Comparison of ENCODE assay signal across 16 cellular contexts in the genomic region with DNA sequence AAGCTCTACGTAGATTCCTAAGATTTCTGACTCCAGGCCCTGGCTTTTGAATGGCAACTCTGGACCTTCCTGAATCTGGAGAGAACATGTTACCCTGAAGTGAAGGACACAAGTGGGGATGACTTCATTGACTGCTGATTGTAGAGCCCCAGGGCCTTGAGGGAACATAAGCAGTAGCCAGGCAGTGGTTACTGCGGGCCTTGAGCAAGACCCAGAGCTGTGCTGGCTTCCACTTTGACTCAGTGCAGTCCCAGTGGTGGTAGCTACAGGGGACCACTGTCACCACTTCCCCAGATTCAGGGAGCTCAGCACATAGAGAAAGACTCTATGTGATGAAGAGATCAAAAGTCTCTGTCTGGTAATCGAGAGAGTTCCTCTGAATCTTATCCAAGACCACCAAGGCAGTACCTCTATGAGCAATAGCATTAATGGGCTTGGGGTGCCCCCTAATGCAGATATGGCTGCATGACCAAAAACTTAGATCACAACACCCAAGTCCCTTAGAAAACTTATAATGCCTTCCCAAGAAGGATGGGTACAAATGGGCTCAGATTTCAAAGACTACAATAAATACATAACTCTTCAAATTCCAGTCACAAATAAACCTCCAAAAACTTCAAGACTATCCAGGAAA.
DNase-seq lines count a peak whose midpoint lies in the region; ATAC-seq, FAIRE-seq and TF ChIP-seq lines count a peak whose summit lies in the region.
"Had no signal": no experiment of that assay in that cellular context is flagged by ENCODE, and none has a peak within 500 bp of the region (broad histone marks: within the 10 kb centered on the region; RNA-seq: fewer than 3 reads in every experiment).

No MANE protein-coding gene starts in this region.

- H3K27me3 Mint-ChIP-seq in WTC11 (ENCODE audit: low read depth) = no peaks in the 10 kb centered on the region
- H3K27me3 Mint-ChIP-seq: activated T-cell treated with anti-CD3 and anti-CD28 coated beads, Interleukin-2, amount 50 U/mL, for 24 hours had no signal

- H3K27ac Mint-ChIP-seq in WTC11 = 0 out of 2 replicates have a peak overlapping the region, but pooled peaks have one; percentile 33
- H3K27ac Mint-ChIP-seq: activated T-cell treated with anti-CD3 and anti-CD28 coated beads, Interleukin-2, amount 50 U/mL, for 24 hours had no signal

- H3K4me1 Mint-ChIP-seq in WTC11 = no peaks in the 10 kb centered on the region

- H3K4me3 Mint-ChIP-seq in WTC11 = no peak overlapping the region
- H3K4me3 Mint-ChIP-seq: activated T-cell treated with anti-CD3 and anti-CD28 coated beads, Interleukin-2, amount 50 U/mL, for 24 hours had no signal

- H3K36me3 Mint-ChIP-seq in WTC11 = no peaks in the 10 kb centered on the region

- POLR2A ChIA-PET in WTC11 (lab: Charles Lee) = no interaction called here

- peak; percentile 63 for ATAC-seq in GM18867 (IDR thresholded peaks at IDR 0.05; ENCODE audit: unreplicated experiment)
- peak; percentile 68 for ATAC-seq in HG03439 (IDR thresholded peaks at IDR 0.05; ENCODE audit: unreplicated experiment)
- ATAC-seq in WTC11 = no peak; the same call in 1 of the 2 replicates
- no peak for ATAC-seq in activated CD4-positive, CD25-positive, alpha-beta regulatory T cell treated with anti-CD3 and anti-CD28 coated beads, Interleukin-2, amount 50 U/mL, for 24 hours

- H3K9me3 Mint-ChIP-seq in WTC11 = no peaks in the 10 kb centered on the region

- CTCF ChIA-PET in WTC11 (lab: Charles Lee) = interaction anchor here (1.2 to 1.8 kb wide), 4 partner anchors 109 to 380 kb away, joined by 3 to 6 read pairs (median 4); no protein-coding TSS in a partner anchor

- TF ChIP-seq CTCF in WTC11 (IDR thresholded peaks at IDR 0.05) = no peak

- no peak for FAIRE-seq in HTR-8/SVneo (lab: Jason Lieb, UNC)
- FAIRE-seq: small intestine had no signal

- DNase-seq in COR-L47 (lab: John Stamatoyannopoulos, UW) = peak; percentile 1
- peak; percentile 16 for DNase-seq in WTC11 (ENCODE audit: low spot score)
- no peak for DNase-seq in HTR-8/SVneo (ENCODE audit: insufficient read length, low spot score)
- DNase-seq in HuH-7 (ENCODE audit: low spot score) = no peak
- DNase-seq in globus pallidus (ENCODE audit: low spot score) = no peak
- DNase-seq: activated CD4-positive, CD25-positive, alpha-beta regulatory T cell treated with anti-CD3 and anti-CD28 coated beads, Interleukin-2, amount 50 U/mL, for 72 hours; activated T-cell treated with anti-CD3 and anti-CD28 coated beads, Interleukin-2, amount 50 U/mL, for 24 hours; amniotic stem cell; cortex of kidney; NCI-H146; NCI-H526 treated with DMSO at 0.1 percent for 48 hours; small intestine; stomach had no signal

TF ChIP-seq in WTC11, 78 proteins besides CTCF, POLR2A, EP300 and RAD21:
- TF ChIP-seq, protein P1, sequence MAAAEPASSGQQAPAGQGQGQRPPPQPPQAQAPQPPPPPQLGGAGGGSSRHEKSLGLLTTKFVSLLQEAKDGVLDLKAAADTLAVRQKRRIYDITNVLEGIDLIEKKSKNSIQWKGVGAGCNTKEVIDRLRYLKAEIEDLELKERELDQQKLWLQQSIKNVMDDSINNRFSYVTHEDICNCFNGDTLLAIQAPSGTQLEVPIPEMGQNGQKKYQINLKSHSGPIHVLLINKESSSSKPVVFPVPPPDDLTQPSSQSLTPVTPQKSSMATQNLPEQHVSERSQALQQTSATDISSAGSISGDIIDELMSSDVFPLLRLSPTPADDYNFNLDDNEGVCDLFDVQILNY (CRISPR knock-in tag; IDR thresholded peaks at IDR 0.05) = no peak
- TF ChIP-seq ZBTB21 (CRISPR knock-in tag; IDR thresholded peaks at IDR 0.05; ENCODE audit: borderline replicate concordance) (no peak), ZNF416 (CRISPR knock-in tag; IDR thresholded peaks at IDR 0.05) (no peak), CREB1 (CRISPR knock-in tag; IDR thresholded peaks at IDR 0.05) (no peak), MYBL2 (CRISPR knock-in tag; IDR thresholded peaks at IDR 0.05) (no peak)
- TF ChIP-seq, protein P2, sequence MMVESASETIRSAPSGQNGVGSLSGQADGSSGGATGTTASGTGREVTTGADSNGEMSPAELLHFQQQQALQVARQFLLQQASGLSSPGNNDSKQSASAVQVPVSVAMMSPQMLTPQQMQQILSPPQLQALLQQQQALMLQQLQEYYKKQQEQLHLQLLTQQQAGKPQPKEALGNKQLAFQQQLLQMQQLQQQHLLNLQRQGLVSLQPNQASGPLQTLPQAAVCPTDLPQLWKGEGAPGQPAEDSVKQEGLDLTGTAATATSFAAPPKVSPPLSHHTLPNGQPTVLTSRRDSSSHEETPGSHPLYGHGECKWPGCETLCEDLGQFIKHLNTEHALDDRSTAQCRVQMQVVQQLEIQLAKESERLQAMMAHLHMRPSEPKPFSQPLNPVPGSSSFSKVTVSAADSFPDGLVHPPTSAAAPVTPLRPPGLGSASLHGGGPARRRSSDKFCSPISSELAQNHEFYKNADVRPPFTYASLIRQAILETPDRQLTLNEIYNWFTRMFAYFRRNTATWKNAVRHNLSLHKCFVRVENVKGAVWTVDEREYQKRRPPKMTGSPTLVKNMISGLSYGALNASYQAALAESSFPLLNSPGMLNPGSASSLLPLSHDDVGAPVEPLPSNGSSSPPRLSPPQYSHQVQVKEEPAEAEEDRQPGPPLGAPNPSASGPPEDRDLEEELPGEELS (CRISPR knock-in tag; IDR thresholded peaks at IDR 0.05) = no peak
- TF ChIP-seq, protein P3, sequence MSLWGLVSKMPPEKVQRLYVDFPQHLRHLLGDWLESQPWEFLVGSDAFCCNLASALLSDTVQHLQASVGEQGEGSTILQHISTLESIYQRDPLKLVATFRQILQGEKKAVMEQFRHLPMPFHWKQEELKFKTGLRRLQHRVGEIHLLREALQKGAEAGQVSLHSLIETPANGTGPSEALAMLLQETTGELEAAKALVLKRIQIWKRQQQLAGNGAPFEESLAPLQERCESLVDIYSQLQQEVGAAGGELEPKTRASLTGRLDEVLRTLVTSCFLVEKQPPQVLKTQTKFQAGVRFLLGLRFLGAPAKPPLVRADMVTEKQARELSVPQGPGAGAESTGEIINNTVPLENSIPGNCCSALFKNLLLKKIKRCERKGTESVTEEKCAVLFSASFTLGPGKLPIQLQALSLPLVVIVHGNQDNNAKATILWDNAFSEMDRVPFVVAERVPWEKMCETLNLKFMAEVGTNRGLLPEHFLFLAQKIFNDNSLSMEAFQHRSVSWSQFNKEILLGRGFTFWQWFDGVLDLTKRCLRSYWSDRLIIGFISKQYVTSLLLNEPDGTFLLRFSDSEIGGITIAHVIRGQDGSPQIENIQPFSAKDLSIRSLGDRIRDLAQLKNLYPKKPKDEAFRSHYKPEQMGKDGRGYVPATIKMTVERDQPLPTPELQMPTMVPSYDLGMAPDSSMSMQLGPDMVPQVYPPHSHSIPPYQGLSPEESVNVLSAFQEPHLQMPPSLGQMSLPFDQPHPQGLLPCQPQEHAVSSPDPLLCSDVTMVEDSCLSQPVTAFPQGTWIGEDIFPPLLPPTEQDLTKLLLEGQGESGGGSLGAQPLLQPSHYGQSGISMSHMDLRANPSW (CRISPR knock-in tag; conservative IDR thresholded peaks at IDR 0.05; ENCODE audit: low read depth) = no peak
- TF ChIP-seq, protein P4, sequence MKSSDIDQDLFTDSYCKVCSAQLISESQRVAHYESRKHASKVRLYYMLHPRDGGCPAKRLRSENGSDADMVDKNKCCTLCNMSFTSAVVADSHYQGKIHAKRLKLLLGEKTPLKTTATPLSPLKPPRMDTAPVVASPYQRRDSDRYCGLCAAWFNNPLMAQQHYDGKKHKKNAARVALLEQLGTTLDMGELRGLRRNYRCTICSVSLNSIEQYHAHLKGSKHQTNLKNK (CRISPR knock-in tag; IDR thresholded peaks at IDR 0.05) = no peak
TF ChIP-seq in WTC11: peak in this region for 0.

Comparison
In these comparisons a context has a peak if more than half of its experiments do, and no peak if none do; other contexts are left out.
1. DNase-seq: peak in COR-L47 (single experiment) and WTC11 (single experiment); none in HTR-8/SVneo (single experiment), HuH-7 (single experiment) and globus pallidus (single experiment).
2. ATAC-seq: peak in GM18867 (single experiment) and HG03439 (single experiment); none in WTC11 (single experiment) and activated CD4-positive, CD25-positive, alpha-beta regulatory T cell treated with anti-CD3 and anti-CD28 coated beads, Interleukin-2, amount 50 U/mL, for 24 hours (0 of 2).